25 cellular contexts compared by ENCODE assay signal in the genomic region with DNA sequence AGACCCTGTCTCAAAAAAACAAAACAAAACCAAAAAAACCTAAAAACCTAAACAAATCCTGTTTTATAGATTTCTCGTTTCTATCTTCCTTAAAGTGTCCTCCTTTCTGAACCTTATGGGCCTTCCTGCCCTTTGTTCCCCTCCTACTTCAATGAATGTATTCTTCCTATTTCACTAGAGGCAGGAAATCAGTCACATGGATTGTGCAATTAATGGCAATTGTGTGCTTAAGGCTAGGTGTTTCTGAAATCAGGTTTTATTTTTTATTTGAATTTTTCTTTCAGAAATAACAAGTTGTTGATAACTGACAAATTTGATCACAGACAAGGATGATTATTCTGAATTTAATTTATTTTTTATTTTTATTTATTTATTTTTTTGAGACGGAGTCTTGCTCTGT.
"Had no signal": no experiment of that assay in that cellular context is flagged by ENCODE, and none has a peak within 500 bp of the region (broad histone marks: within the 10 kb centered on the region; RNA-seq: fewer than 3 reads in every experiment).

No MANE protein-coding gene starts in this region.

- H3K9me3 ChIP-seq: MG63 had no signal

- H3K36me3 ChIP-seq: MG63, SJCRH30 had no signal

- H3K27ac ChIP-seq: HL-60, SJCRH30 had no signal

- H3K27me3 ChIP-seq: MG63, SJCRH30 had no signal

- DNase-seq: KBM-7, MG63, MV-4-11, NCI-H1092, NCI-H1105 treated with DMSO at 0.1 percent for 48 hours, NCI-H1417 treated with DMSO at 0.1 percent for 48 hours, NCI-H146, NCI-H1694 treated with DMSO at 0.1 percent for 48 hours, NCI-H1930, NCI-H2081, NCI-H2107, NCI-H226, NCI-H446, NCI-H510A, NCI-H524 treated with DMSO at 0.1 percent for 48 hours, NCI-H69, NCI-H774, Right ventricle myocardium superior, RPMI8226, SJCRH30, T-helper 1 cell had no signal

- H3K4me3 ChIP-seq: MG63, SJCRH30 had no signal

- FAIRE-seq: HTR-8/SVneo, RCC 7860 had no signal

- ATAC-seq: SK-N-SH treated with all-trans-retinoic acid at 6 μM for 48 hours had no signal

- H3K4me1 ChIP-seq: SJCRH30 had no signal
